24 cellular contexts compared by ENCODE assay signal in genomic region chr15:83598031-83598430, GRCh38. TPM values are rescaled to one million over a fixed set of nuclear protein-coding genes. Genes with fewer than 3 reads are reported as not detected.
A peak's percentile ranks its signal among the peaks of the same experiment; 100 is the strongest.
DNase-seq lines count a peak whose midpoint lies in the region; ATAC-seq, FAIRE-seq and TF ChIP-seq lines count a peak whose summit lies in the region.
"Had no signal": no experiment of that assay in that cellular context is flagged by ENCODE, and none has a peak within 500 bp of the region (broad histone marks: within the 10 kb centered on the region; RNA-seq: fewer than 3 reads in every experiment).

No MANE protein-coding gene starts in this region.

- POLR2A ChIA-PET in PC-9 (lab: Charles Lee; ENCODE audit: unreplicated experiment): no interaction called here

- CTCF ChIA-PET in PC-9 (lab: Charles Lee): no interaction called here

- 45 to 53% methylated on average over 2 of the region's 2 CpGs for WGBS in thyroid gland, 2 donors
- 90 to 94% methylated on average over 2 of the region's 2 CpGs for WGBS in aorta, 2 donors

- peaks cover 23% of the 10 kb centered on the region for H3K9me3 Mint-ChIP-seq in neural progenitor cell

- H2AFZ ChIP-seq in PC-9 (peak overlapping the region; percentile 57; the same call in 1 of the 2 replicates), neural progenitor cell (replicated peaks) (no peak overlapping the region)

- no peak overlapping the region for H3K4me3 ChIP-seq in PC-9
- no peak overlapping the region for H3K4me3 ChIP-seq in bronchial epithelial cell (ENCODE audit: low read depth, low read length)
- no peak overlapping the region for H3K4me3 ChIP-seq in thyroid gland (replicated peaks in 1 of 3)
- no peak overlapping the region for H3K4me3 ChIP-seq in aorta (ENCODE audit: low read length in 2 of 2)
- no peak overlapping the region for H3K4me3 ChIP-seq in neural progenitor cell
- H3K4me3 ChIP-seq: A549; BLaER1 treated with 17β-estradiol and CSF1 and Interleukin-3, amounts not matched to agents 10 nM and 100 nM had no signal

- H3K36me3 ChIP-seq in PC-9 (ENCODE audit: low read depth) (no peaks in the 10 kb centered on the region), bronchial epithelial cell (ENCODE audit: control insufficient read depth, insufficient read depth, low read length) (no peaks in the 10 kb centered on the region), thyroid gland (no peaks in the 10 kb centered on the region), aorta (ENCODE audit: control insufficient read depth in 1 of 2, insufficient read depth in 2 of 2, low read length in 1 of 2) (no peaks in the 10 kb centered on the region), neural progenitor cell (no peaks in the 10 kb centered on the region)
- H3K36me3 ChIP-seq: BLaER1 treated with 17β-estradiol and CSF1 and Interleukin-3, amounts not matched to agents 10 nM and 100 nM had no signal

- DNase-seq in NCI-H2029 treated with DMSO at 0.1 percent for 48 hours (lab: John Stamatoyannopoulos, UW): peak; percentile 0
- DNase-seq in NCI-H2029 (lab: John Stamatoyannopoulos, UW): no peak
- DNase-seq in PC-9: no peak
- no peak for DNase-seq in bronchial epithelial cell (ENCODE audit: low read depth)
- peak; percentile 87 to 92 for DNase-seq in thyroid gland
- no peak for DNase-seq in aorta
- no peak for DNase-seq in neural progenitor cell (ENCODE audit: low spot score)
- DNase-seq: AML-193; Caco-2; Calu3; CD4-positive, alpha-beta T cell; CD8-positive, alpha-beta T cell; DMS79 treated with DMSO at 0.1 percent for 48 hours had no signal

- ATAC-seq in aorta (ENCODE audit: low FRiP score): no peak
- ATAC-seq: A549; CD8-positive, alpha-beta T cell had no signal

- H3F3A ChIP-seq in PC-9 (ENCODE audit: insufficient read depth, low read depth) (no peaks in the 10 kb centered on the region), neural progenitor cell (ENCODE audit: low read depth) (no peaks in the 10 kb centered on the region)

- H3K4me2 ChIP-seq in PC-9: no peak overlapping the region
- no peak overlapping the region for H3K4me2 ChIP-seq in neural progenitor cell
- H3K4me2 ChIP-seq: A549; BLaER1 treated with 17β-estradiol and CSF1 and Interleukin-3, amounts not matched to agents 10 nM and 100 nM had no signal

- no peak for TF ChIP-seq POLR2A in thyroid gland (IDR thresholded peaks at IDR 0.05)

- no peak overlapping the region for H3K9ac ChIP-seq in neural progenitor cell
- H3K9ac ChIP-seq: BLaER1 treated with 17β-estradiol and CSF1 and Interleukin-3, amounts not matched to agents 10 nM and 100 nM had no signal

- TF ChIP-seq CTCF in PC-9 (conservative IDR thresholded peaks at IDR 0.05) (no peak), bronchial epithelial cell (IDR thresholded peaks at IDR 0.05; ENCODE audit: insufficient read depth, low read length, severe bottlenecking) (no peak), thyroid gland (IDR thresholded peaks at IDR 0.05) (no peak), neural progenitor cell (IDR thresholded peaks at IDR 0.05) (no peak)

- H3K27ac ChIP-seq in PC-9: no peak overlapping the region
- peak overlapping the region in 1 of 3 donors; percentile 41 for H3K27ac ChIP-seq in thyroid gland
- H3K27ac ChIP-seq in aorta (ENCODE audit: low read depth in 1 of 2, low read length in 2 of 2): no peak overlapping the region
- no peak overlapping the region for H3K27ac ChIP-seq in neural progenitor cell
- H3K27ac ChIP-seq: 22Rv1; A549; BLaER1 treated with 17β-estradiol and CSF1 and Interleukin-3, amounts not matched to agents 10 nM and 100 nM; C4-2B had no signal

- peaks cover 5% of the 10 kb centered on the region for H3K36me3 Mint-ChIP-seq in neural progenitor cell
- H3K36me3 Mint-ChIP-seq: CD8-positive, alpha-beta T cell had no signal

- H3K27me3 ChIP-seq in PC-9 (ENCODE audit: insufficient read depth, low read depth): no peaks in the 10 kb centered on the region
- no peaks in the 10 kb centered on the region for H3K27me3 ChIP-seq in bronchial epithelial cell (ENCODE audit: control insufficient read depth, insufficient read depth, low read length)
- H3K27me3 ChIP-seq in thyroid gland: no peaks in the 10 kb centered on the region
- H3K27me3 ChIP-seq in aorta (ENCODE audit: control insufficient read depth in 1 of 2, insufficient read depth in 2 of 2, low read length in 1 of 2): no peaks in the 10 kb centered on the region
- H3K27me3 ChIP-seq in neural progenitor cell: no peaks in the 10 kb centered on the region
- H3K27me3 ChIP-seq: BLaER1 treated with 17β-estradiol and CSF1 and Interleukin-3, amounts not matched to agents 10 nM and 100 nM had no signal

- H3K4me1 Mint-ChIP-seq in neural progenitor cell: no peaks in the 10 kb centered on the region
- H3K4me1 Mint-ChIP-seq: B cell had no signal

- H4K20me1 ChIP-seq in PC-9 (ENCODE audit: insufficient read depth) (no peaks in the 10 kb centered on the region), neural progenitor cell (ENCODE audit: low read depth) (no peaks in the 10 kb centered on the region)
- H4K20me1 ChIP-seq: BLaER1 treated with 17β-estradiol and CSF1 and Interleukin-3, amounts not matched to agents 10 nM and 100 nM had no signal

- H3K9me2 ChIP-seq in PC-9 (ENCODE audit: insufficient read depth): no peaks in the 10 kb centered on the region

- H3K9me3 ChIP-seq in PC-9 (ENCODE audit: insufficient read depth, low read depth) (no peaks in the 10 kb centered on the region), thyroid gland (no peaks in the 10 kb centered on the region), aorta (ENCODE audit: control insufficient read depth, low read length) (peaks cover 2% of the 10 kb centered on the region), neural progenitor cell (ENCODE audit: low read depth) (peaks cover 5% of the 10 kb centered on the region)
- H3K9me3 ChIP-seq: A549, Caco-2 had no signal

- BruUV-seq in PC-9 (replicated peaks; lab: Mats Ljungman, UMichigan): no TSS peak

- intact Hi-C loops in PC-9 (cut with micrococcal nuclease; ENCODE audit: unreplicated experiment) (no loop called here), thyroid gland (cut with DNase I) (no loop called here), aorta (cut with DNase I) (no loop called here)

- H3K79me2 ChIP-seq in PC-9 (ENCODE audit: low read depth) (no peaks in the 10 kb centered on the region), neural progenitor cell (ENCODE audit: low read depth) (no peaks in the 10 kb centered on the region)

- H3K4me3 Mint-ChIP-seq in neural progenitor cell: no peak overlapping the region
- H3K4me3 Mint-ChIP-seq: B cell; CD4-positive, alpha-beta T cell; CD8-positive, alpha-beta T cell had no signal

- FAIRE-seq in bronchial epithelial cell (lab: Jason Lieb, UNC): peak; percentile 88
- FAIRE-seq: A549, D721Med, G401.6, GM12891, GM19239 had no signal

- H3K4me1 ChIP-seq in PC-9 (replicated peaks; ENCODE audit: insufficient read depth) (no peaks in the 10 kb centered on the region), thyroid gland (peaks cover 0 to 5% of the 10 kb centered on the region in 2 donors), aorta (ENCODE audit: control insufficient read depth in 1 of 2, insufficient read depth in 2 of 2, low read length in 2 of 2) (no peaks in the 10 kb centered on the region), neural progenitor cell (no peaks in the 10 kb centered on the region)
- H3K4me1 ChIP-seq: A549; BLaER1 treated with 17β-estradiol and CSF1 and Interleukin-3, amounts not matched to agents 10 nM and 100 nM; Caco-2 had no signal

- H3K27me3 Mint-ChIP-seq in neural progenitor cell (ENCODE audit: insufficient read depth, low read depth): peaks cover 2% of the 10 kb centered on the region

- H3K27ac Mint-ChIP-seq in neural progenitor cell: no peak overlapping the region
- H3K27ac Mint-ChIP-seq: B cell; CD4-positive, alpha-beta T cell; CD8-positive, alpha-beta T cell had no signal

RNA-seq across cellular contexts. Expression of gene ADAMTSL3, which starts 55.9 kb away (rescaled TPM):
- total RNA-seq in PC-9 (2021) (3.2 and 5.0 TPM in 2 replicates), bronchial epithelial cell (0.79 and 1.2 TPM in 2 replicates), thyroid gland (10 to 100 TPM in 1 of 4 donors, 1 to 10 TPM in 3; 5.5 to 14.8 (median 6.5) TPM), aorta (10 to 100 TPM; 54.8 to 74.5 TPM), neural progenitor cell (ENCODE audit: low replicate concordance) (0.41 and 1.5 TPM in 2 replicates)
- 10 to 100 TPM in 1 of 2 donors, 1 to 10 TPM in 1; 4.6 to 18.3 TPM for polyA plus RNA-seq in aorta
- total RNA-seq: A172; B cell; CD4-positive, alpha-beta T cell; CD8-positive, alpha-beta T cell had no signal
- polyA plus RNA-seq: BJ had no signal

Comparison
In these comparisons a context has a peak if more than half of its experiments do, and no peak if none do; other contexts are left out.
1. DNase-seq: peak in NCI-H2029 treated with DMSO at 0.1 percent for 48 hours (single experiment) and thyroid gland (2 of 2); none in NCI-H2029 (single experiment), PC-9 (0 of 2), bronchial epithelial cell (single experiment), aorta (0 of 2) and neural progenitor cell (single experiment).